ENCODE assay signal across 28 cellular contexts in genomic region chr2:190527214-190527613, GRCh38.
"Had no signal": no experiment of that assay in that cellular context is flagged by ENCODE, and none has a peak within 500 bp of the region (broad histone marks: within the 10 kb centered on the region; RNA-seq: fewer than 3 reads in every experiment).

No MANE protein-coding gene starts in this region.

- H3K27ac ChIP-seq: transverse colon, uterus, WERI-Rb-1 had no signal

- H3K27me3 ChIP-seq: heart left ventricle, transverse colon, uterus had no signal

- H3K4me3 Mint-ChIP-seq: activated CD4-positive, alpha-beta memory T cell treated with anti-CD3 and anti-CD28 coated beads, Interleukin-2, amount 10 ng/mL, durations not matched to agents 7 days and 5 days; activated CD4-positive, alpha-beta T cell treated with anti-CD3 and anti-CD28 coated beads, Interleukin-2, amount 10 ng/mL, durations not matched to agents 7 days and 5 days; activated CD8-positive, alpha-beta memory T cell treated with anti-CD3 and anti-CD28 coated beads, Interleukin-2, amount 10 ng/mL, durations not matched to agents 7 days and 5 days; activated naive CD4-positive, alpha-beta T cell treated with anti-CD3 and anti-CD28 coated beads, Interleukin-2, amount 50 U/mL, for 24 hours; activated naive CD8-positive, alpha-beta T cell treated with anti-CD3 and anti-CD28 coated beads, Interleukin-2, amount 50 U/mL, for 24 hours; endodermal cell; immature natural killer cell had no signal

- DNase-seq: activated CD4-positive, alpha-beta memory T cell treated with anti-CD3 and anti-CD28 coated beads, Interleukin-2, amount 10 ng/mL, durations not matched to agents 7 days and 5 days; activated CD4-positive, alpha-beta T cell treated with anti-CD3 and anti-CD28 coated beads for 1 hour; activated CD4-positive, alpha-beta T cell treated with anti-CD3 and anti-CD28 coated beads, Interleukin-2, amount 10 ng/mL, durations not matched to agents 7 days and 5 days; activated CD8-positive, alpha-beta memory T cell treated with anti-CD3 and anti-CD28 coated beads, Interleukin-2, amount 10 ng/mL, durations not matched to agents 7 days and 5 days; activated naive CD8-positive, alpha-beta T cell treated with anti-CD3 and anti-CD28 coated beads, Interleukin-2, amount 50 U/mL, for 24 hours; activated T-cell treated with anti-CD3 and anti-CD28 coated beads, Interleukin-2, amount 50 U/mL, for 48 hours; amygdala; caudate nucleus; endodermal cell; foreskin fibroblast; heart left ventricle; hypothalamus; immature natural killer cell; kidney; mesenchymal stem cell; posterior cingulate gyrus; right cardiac atrium; stimulated activated CD4-positive, alpha-beta T cell treated with anti-CD3 and anti-CD28 coated beads, Interleukin-15, amount 100 ng/mL, for 24 hours; stimulated activated CD4-positive, alpha-beta T cell treated with anti-CD3 and anti-CD28 coated beads, Interleukin-2, amount 100 ng/mL, for 24 hours; stimulated activated naive CD4-positive, alpha-beta T cell; transverse colon; uterus; WERI-Rb-1 had no signal

- H3K9me3 Mint-ChIP-seq: activated CD4-positive, alpha-beta memory T cell treated with anti-CD3 and anti-CD28 coated beads, Interleukin-2, amount 10 ng/mL, durations not matched to agents 7 days and 5 days; activated CD4-positive, alpha-beta T cell treated with anti-CD3 and anti-CD28 coated beads, Interleukin-2, amount 10 ng/mL, durations not matched to agents 7 days and 5 days; activated naive CD4-positive, alpha-beta T cell treated with anti-CD3 and anti-CD28 coated beads, Interleukin-2, amount 50 U/mL, for 24 hours; activated naive CD8-positive, alpha-beta T cell treated with anti-CD3 and anti-CD28 coated beads, Interleukin-2, amount 50 U/mL, for 24 hours; activated T-helper 2 cell treated with anti-CD3 and anti-CD28 coated beads, Interferon-gamma antibody, Interleukin-2, Interleukin-4, amounts not matched to agents 10 μg/mL and 5 μg/mL and 100 μg/mL, durations not matched to agents 14 hours and 24 hours and 36 hours; dendritic cell treated with granulocyte-macrophage colony-stimulating factor and Interleukin-4, amounts not matched to agents 40 ng/mL and 50 ng/mL, for 4 days; endodermal cell; immature natural killer cell had no signal

- FAIRE-seq: kidney had no signal

- H3K36me3 ChIP-seq: transverse colon, uterus, WERI-Rb-1 had no signal

- ATAC-seq: activated CD8-positive, alpha-beta memory T cell treated with anti-CD3 and anti-CD28 coated beads, Interleukin-2, amount 10 ng/mL, durations not matched to agents 7 days and 5 days; activated naive CD8-positive, alpha-beta T cell treated with anti-CD3 and anti-CD28 coated beads, Interleukin-2, amount 50 U/mL, for 24 hours; esophagus mucosa; heart left ventricle; natural killer cell treated with Interleukin-12 subunit alpha and Interleukin-12 subunit beta and Interleukin-15 and Interleukin-18, amount 100 ng/mL, for 72 hours; right cardiac atrium had no signal

- H3K36me3 Mint-ChIP-seq: natural killer cell treated with Interleukin-12 subunit alpha and Interleukin-12 subunit beta and Interleukin-15 and Interleukin-18, amount 100 ng/mL, for 72 hours had no signal

- H3K4me1 ChIP-seq: uterus had no signal

- H3K27ac Mint-ChIP-seq: activated CD4-positive, alpha-beta memory T cell treated with anti-CD3 and anti-CD28 coated beads, Interleukin-2, amount 10 ng/mL, durations not matched to agents 7 days and 5 days; activated CD4-positive, alpha-beta T cell treated with anti-CD3 and anti-CD28 coated beads, Interleukin-2, amount 10 ng/mL, durations not matched to agents 7 days and 5 days; activated CD8-positive, alpha-beta memory T cell treated with anti-CD3 and anti-CD28 coated beads, Interleukin-2, amount 10 ng/mL, durations not matched to agents 7 days and 5 days; activated naive CD8-positive, alpha-beta T cell treated with anti-CD3 and anti-CD28 coated beads, Interleukin-2, amount 50 U/mL, for 24 hours; activated T-helper 2 cell treated with anti-CD3 and anti-CD28 coated beads, Interferon-gamma antibody, Interleukin-2, Interleukin-4, amounts not matched to agents 10 μg/mL and 5 μg/mL and 100 μg/mL, durations not matched to agents 14 hours and 24 hours and 36 hours; endodermal cell had no signal

- H3K4me3 ChIP-seq: heart left ventricle, transverse colon, uterus had no signal

- H3K27me3 Mint-ChIP-seq: activated CD4-positive, alpha-beta memory T cell treated with anti-CD3 and anti-CD28 coated beads, Interleukin-2, amount 10 ng/mL, durations not matched to agents 7 days and 5 days; activated CD4-positive, alpha-beta T cell treated with anti-CD3 and anti-CD28 coated beads, Interleukin-2, amount 10 ng/mL, durations not matched to agents 7 days and 5 days; activated CD8-positive, alpha-beta memory T cell treated with anti-CD3 and anti-CD28 coated beads, Interleukin-2, amount 10 ng/mL, durations not matched to agents 7 days and 5 days; activated naive CD4-positive, alpha-beta T cell treated with anti-CD3 and anti-CD28 coated beads, Interleukin-2, amount 50 U/mL, for 24 hours; activated naive CD8-positive, alpha-beta T cell treated with anti-CD3 and anti-CD28 coated beads, Interleukin-2, amount 50 U/mL, for 24 hours; dendritic cell treated with granulocyte-macrophage colony-stimulating factor and Interleukin-4, amounts not matched to agents 40 ng/mL and 50 ng/mL, for 4 days; natural killer cell treated with Interleukin-12 subunit alpha and Interleukin-12 subunit beta and Interleukin-15 and Interleukin-18, amount 100 ng/mL, for 72 hours had no signal

- H3K9me3 ChIP-seq: heart left ventricle, transverse colon, uterus had no signal
